Comparison of ENCODE assay signal across 8 cellular contexts in the genomic region with DNA sequence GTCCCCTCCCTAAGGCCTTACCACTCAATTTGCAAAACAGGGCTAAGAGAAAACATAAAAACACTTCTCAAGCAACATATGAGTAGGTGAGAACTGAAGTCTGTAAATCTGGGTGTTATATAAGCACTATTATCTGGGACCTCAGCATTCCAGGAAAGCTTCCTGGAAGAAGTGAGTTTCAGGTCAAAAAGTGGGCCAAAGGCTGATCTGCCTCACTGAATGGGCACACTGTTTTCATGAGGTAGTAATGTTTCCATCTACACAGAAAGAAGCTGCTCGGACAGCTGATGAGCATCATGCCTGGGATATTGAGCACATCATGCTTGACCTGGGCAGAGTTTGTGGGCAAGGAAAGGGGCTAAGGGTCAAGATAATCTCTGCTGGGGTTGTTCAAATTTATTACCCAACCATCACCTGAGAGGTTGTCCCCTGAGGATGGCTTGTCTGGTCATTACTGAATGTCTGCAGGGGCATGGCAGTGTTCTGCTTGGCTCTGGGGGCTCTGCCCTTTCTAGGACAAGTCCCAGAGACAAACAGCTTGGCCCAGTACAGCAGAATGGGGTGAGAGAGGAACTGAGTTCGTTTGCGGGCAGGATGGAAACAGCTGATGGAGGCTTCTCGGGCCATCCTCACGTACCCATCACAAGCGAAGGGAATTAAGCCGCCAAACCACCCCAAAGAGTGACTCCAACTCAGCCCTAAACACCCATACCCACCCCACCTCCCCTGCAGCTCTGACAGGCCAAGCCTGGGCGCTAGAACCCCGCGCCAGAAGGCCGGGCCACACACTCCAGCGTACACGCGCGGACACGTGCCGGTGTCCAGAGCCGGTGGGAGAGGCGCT. TPM values are rescaled to one million over a fixed set of nuclear protein-coding genes. Genes with fewer than 3 reads are reported as not detected.
DNase-seq lines count a peak whose midpoint lies in the region; ATAC-seq and TF ChIP-seq lines count a peak whose summit lies in the region.

No MANE protein-coding gene starts in this region.

- no peaks in the 10 kb centered on the region for H3K9me3 ChIP-seq in mesodermal cell (ENCODE audit: control insufficient read depth, low read length)

- peak; percentile 26 for ATAC-seq in HG03460 (IDR thresholded peaks at IDR 0.05; ENCODE audit: unreplicated experiment)
- no peak for ATAC-seq in HG02884 (IDR thresholded peaks at IDR 0.05; ENCODE audit: unreplicated experiment)
- ATAC-seq in GM19455 (IDR thresholded peaks at IDR 0.05; ENCODE audit: unreplicated experiment), result no peak

- H3K36me3 ChIP-seq in mesodermal cell (ENCODE audit: control insufficient read depth, insufficient read depth, low read length), result no peaks in the 10 kb centered on the region

- DNase-seq in GM10266 (ENCODE audit: extremely low spot score) (peak; percentile 34), HUDEP-2 (lab: John Stamatoyannopoulos, UW; ENCODE audit: unreplicated experiment in 76 of 76) (no peak), A172 (ENCODE audit: low spot score) (no peak)

- peak overlapping the region in 1 of 5 experiments; percentile 27 for H3K27ac Mint-ChIP-seq in brain

- TF ChIP-seq CTCF in GM10266 (IDR thresholded peaks at IDR 0.05; ENCODE audit: control insufficient read depth, insufficient read depth, low read depth, missing control alignments), result peak; percentile 16
- no peak for TF ChIP-seq CTCF in brain (conservative IDR thresholded peaks at IDR 0.05)

- no peaks in the 10 kb centered on the region for H3K36me3 Mint-ChIP-seq in brain

- peaks cover 50% of the 10 kb centered on the region for H3K27me3 Mint-ChIP-seq in brain

- peaks cover 16% of the 10 kb centered on the region for H3K4me1 Mint-ChIP-seq in brain

- peak overlapping the region; percentile 72 for H3K4me3 ChIP-seq in mesodermal cell (ENCODE audit: extremely low read depth, insufficient read depth, low read length, poor library complexity, severe bottlenecking)

- no peak overlapping the region for H3K27ac ChIP-seq in mesodermal cell (ENCODE audit: low read depth, low read length, severe bottlenecking)

- H3K4me1 ChIP-seq in mesodermal cell (ENCODE audit: control insufficient read depth, insufficient read depth, low read length, poor library complexity, severe bottlenecking), result peaks cover 14% of the 10 kb centered on the region

- 91 to 92% methylated on average over 16 to 17 of the region's 19 CpGs for WGBS in mesodermal cell (ENCODE audit: insufficient coverage in 2 of 2), 2 experiments

- peaks cover 0 to 3% (median 0%) of the 10 kb centered on the region in 5 experiments for H3K9me3 Mint-ChIP-seq in brain

- peak overlapping the region; percentile 57 to 85 (median 68) for H3K4me3 Mint-ChIP-seq in brain

RNA-seq across cellular contexts. Expression of a gene that starts 1.2 kb away (rescaled TPM):
- polyA plus RNA-seq in brain (ENCODE audit: insufficient read depth, low read depth, low replicate concordance), result 17.9 TPM
- polyA plus RNA-seq in mesodermal cell (2013, experiment 1 of 2), result 12.6 TPM
- polyA plus RNA-seq in mesodermal cell (2013, experiment 2 of 2), result 9.9 TPM
- total RNA-seq in A172 (2014; rRNA removed; shearing (Covaris generic)), result 34.0 and 53.7 TPM in 2 replicates
